In the genomic region with DNA sequence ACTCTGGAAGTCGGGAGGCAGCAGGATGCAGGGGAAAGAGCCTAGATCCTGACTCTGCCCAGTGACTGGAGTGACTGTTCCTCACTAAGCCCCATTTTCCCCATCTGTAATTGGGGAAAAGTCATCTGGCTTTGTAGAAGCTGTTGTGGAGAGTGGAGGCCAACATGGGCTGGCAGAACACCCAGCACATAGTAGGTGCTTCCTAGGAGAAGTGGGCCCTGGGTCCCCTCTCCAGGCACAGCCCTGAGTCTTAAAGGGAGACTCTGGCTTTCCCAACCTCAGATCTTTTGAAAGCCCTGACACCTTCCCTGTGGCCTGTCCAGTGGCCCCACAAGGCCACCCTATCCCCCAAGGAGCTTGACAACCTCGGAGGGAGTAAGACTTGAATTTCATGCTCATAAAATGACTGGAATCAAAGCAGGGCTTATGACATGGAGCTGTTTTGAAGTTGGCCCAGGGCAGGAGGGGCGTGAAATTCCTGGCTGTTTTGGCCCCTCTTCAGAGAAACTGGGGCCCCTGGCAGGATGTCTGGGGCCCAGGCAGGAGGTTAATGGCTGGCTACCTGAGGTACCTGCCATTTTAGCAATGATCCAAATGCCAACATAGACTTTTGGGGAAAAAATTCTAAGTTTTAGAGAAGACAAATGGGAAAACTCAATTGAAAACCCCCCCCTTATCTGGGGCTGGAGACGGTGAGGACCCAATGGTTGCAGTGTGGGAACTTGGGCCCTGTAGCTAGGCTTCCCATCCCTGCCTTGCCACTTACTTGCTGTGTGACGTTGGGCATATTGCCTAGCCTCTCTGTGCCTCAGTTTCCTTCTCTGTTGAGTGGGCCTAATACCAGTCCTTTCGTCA, we compare ENCODE assay signal across 1 cellular context.
TF ChIP-seq lines count a peak whose summit lies in the region.

No MANE protein-coding gene starts in this region.

TF ChIP-seq in H1, 55 proteins besides CTCF, POLR2A, EP300 and RAD21 (continued from another document):
- no peak for TF ChIP-seq E2F6 (IDR thresholded peaks at IDR 0.05)
- no peak for TF ChIP-seq KDM5A (IDR thresholded peaks at IDR 0.05; ENCODE audit: low read length)
- no peak for TF ChIP-seq POLR2AphosphoS5 (IDR thresholded peaks at IDR 0.05; ENCODE audit: low read depth, low read length)
- TF ChIP-seq PHF8 (conservative IDR thresholded peaks at IDR 0.05; ENCODE audit: low read depth, low read length): no peak
- no peak for TF ChIP-seq HDAC6 (IDR thresholded peaks at IDR 0.05; ENCODE audit: low read depth, low read length)
- no peak for TF ChIP-seq JUN (IDR thresholded peaks at IDR 0.05; ENCODE audit: low read depth, low read length)
